In the genomic region with DNA sequence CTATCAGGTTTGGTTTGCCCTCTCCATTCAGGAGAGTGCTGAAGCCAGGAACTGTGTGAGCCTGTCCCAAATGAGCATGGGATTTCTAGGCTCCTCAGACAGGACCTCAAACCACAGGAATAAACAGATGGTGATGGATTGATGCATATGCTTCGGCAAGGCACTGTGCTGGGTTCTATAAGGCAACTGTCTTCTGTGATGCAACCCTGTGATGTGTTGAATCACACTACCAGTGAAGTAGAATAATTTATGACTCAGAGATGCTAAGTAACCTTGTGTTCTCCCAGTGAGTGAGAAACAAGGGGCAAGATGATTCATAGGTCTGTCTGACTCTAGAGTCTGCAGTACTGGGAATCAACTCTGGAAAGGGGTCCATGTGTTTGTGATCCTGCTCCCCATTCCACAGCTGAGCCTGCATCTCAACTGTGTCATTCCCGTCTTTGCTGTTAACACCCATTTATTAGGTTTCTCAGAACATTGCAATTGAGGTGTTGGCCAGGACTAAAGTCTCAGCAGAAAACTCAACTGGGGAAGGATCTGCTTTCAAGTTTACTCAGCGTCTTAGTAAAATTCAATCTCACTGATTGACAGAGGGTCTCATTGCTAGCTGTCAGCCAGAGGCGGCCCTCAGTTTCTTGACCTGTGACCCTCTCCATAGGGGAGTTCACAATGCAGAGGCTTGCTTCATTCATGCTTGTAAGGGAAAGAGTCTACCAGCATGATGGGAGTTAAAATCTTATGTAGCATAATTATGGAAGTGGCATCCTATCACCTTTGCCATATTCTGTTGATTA, we compare ENCODE assay signal across 1 cellular context.
TF ChIP-seq lines count a peak whose summit lies in the region.

No MANE protein-coding gene starts in this region.

TF ChIP-seq in IMR-90, 13 proteins besides CTCF, POLR2A, EP300 and RAD21:
- TF ChIP-seq MXI1 (IDR thresholded peaks at IDR 0.05; ENCODE audit: borderline replicate concordance, low read depth, low read length) (no peak), CEBPB (IDR thresholded peaks at IDR 0.05; ENCODE audit: low read depth, low read length) (peak; percentile 99), RFX5 (IDR thresholded peaks at IDR 0.05; ENCODE audit: low read depth, low read length) (no peak), BHLHE40 (IDR thresholded peaks at IDR 0.05; ENCODE audit: low read depth, low read length) (peak; percentile 50; the same call in 1 of the 2 replicates), FOS (IDR thresholded peaks at IDR 0.05; ENCODE audit: low read depth, low read length) (peak; percentile 98)
